In genomic region chr17:72592242-72592966, GRCh38 we compare ENCODE assay signal across 1 cellular context.
TF ChIP-seq lines count a peak whose summit lies in the region.

No MANE protein-coding gene starts in this region.

TF ChIP-seq in HEK293, 187 proteins besides CTCF, POLR2A, EP300 and RAD21 (continued from another document and continues in another):
- TF ChIP-seq ZNF26 (tag by site-specific recombination; IDR thresholded peaks at IDR 0.05) = no peak
- TF ChIP-seq ZNF558 (tag by site-specific recombination; IDR thresholded peaks at IDR 0.05) = no peak
- no peak for TF ChIP-seq ZNF544 (tag by site-specific recombination; IDR thresholded peaks at IDR 0.05)
- no peak for TF ChIP-seq ZBTB44 (tag by site-specific recombination; IDR thresholded peaks at IDR 0.05)
- peak; percentile 94 for TF ChIP-seq SP3 (tag by site-specific recombination; IDR thresholded peaks at IDR 0.05)
- peak; percentile 91; the same call in 1 of the 2 replicates for TF ChIP-seq KLF17 (tag by site-specific recombination; IDR thresholded peaks at IDR 0.05)
- TF ChIP-seq SP2 (tag by site-specific recombination; IDR thresholded peaks at IDR 0.05) = peak; percentile 56
- TF ChIP-seq ZNF768 (tag by site-specific recombination; IDR thresholded peaks at IDR 0.05) = no peak
- no peak for TF ChIP-seq ZNF16 (tag by site-specific recombination; IDR thresholded peaks at IDR 0.05; ENCODE audit: low read depth)
- TF ChIP-seq ZNF776 (tag by site-specific recombination; IDR thresholded peaks at IDR 0.05; ENCODE audit: borderline replicate concordance) = no peak
- TF ChIP-seq ZFHX2 (tag by site-specific recombination; conservative IDR thresholded peaks at IDR 0.05) = peak; percentile 62
- no peak for TF ChIP-seq ZNF302 (tag by site-specific recombination; IDR thresholded peaks at IDR 0.05; ENCODE audit: low read depth)
- no peak for TF ChIP-seq ZNF529 (tag by site-specific recombination; IDR thresholded peaks at IDR 0.05; ENCODE audit: insufficient replicate concordance)
- no peak for TF ChIP-seq ZNF350 (tag by site-specific recombination; IDR thresholded peaks at IDR 0.05)
- no peak for TF ChIP-seq ELK4 (IDR thresholded peaks at IDR 0.05; ENCODE audit: borderline replicate concordance, low read depth, low read length)
- no peak for TF ChIP-seq ZSCAN16 (tag by site-specific recombination; IDR thresholded peaks at IDR 0.05)
- no peak for TF ChIP-seq BCL11B (tag by site-specific recombination; IDR thresholded peaks at IDR 0.05; ENCODE audit: low read depth)
- peak; percentile 81 for TF ChIP-seq ZBTB20 (tag by site-specific recombination; IDR thresholded peaks at IDR 0.05)
- TF ChIP-seq ZNF146 (tag by site-specific recombination; IDR thresholded peaks at IDR 0.05) = 0 out of 2 replicates have a peak, but pooled peaks have one; percentile 24
- no peak for TF ChIP-seq ZNF10 (tag by site-specific recombination; IDR thresholded peaks at IDR 0.05)
- TF ChIP-seq ZFP3 (tag by site-specific recombination; IDR thresholded peaks at IDR 0.05; ENCODE audit: low read depth) = no peak
- TF ChIP-seq ZNF335 (tag by site-specific recombination; conservative IDR thresholded peaks at IDR 0.05) = peak; percentile 99
- TF ChIP-seq ZNF148 (tag by site-specific recombination; IDR thresholded peaks at IDR 0.05; ENCODE audit: borderline replicate concordance) = no peak
- TF ChIP-seq ZNF658 (tag by site-specific recombination; IDR thresholded peaks at IDR 0.05) = no peak
- no peak for TF ChIP-seq TSHZ1 (tag by site-specific recombination; IDR thresholded peaks at IDR 0.05; ENCODE audit: borderline replicate concordance)
- no peak for TF ChIP-seq ZNF48 (tag by site-specific recombination; IDR thresholded peaks at IDR 0.05)
- no peak for TF ChIP-seq ZNF174 (tag by site-specific recombination; IDR thresholded peaks at IDR 0.05)
- TF ChIP-seq ZNF645 (tag by site-specific recombination; IDR thresholded peaks at IDR 0.05) = no peak
- no peak for TF ChIP-seq ZNF514 (tag by site-specific recombination; IDR thresholded peaks at IDR 0.05)
- TF ChIP-seq ZNF2 (tag by site-specific recombination; IDR thresholded peaks at IDR 0.05) = peak; percentile 91
- TF ChIP-seq ZNF473 (tag by site-specific recombination; IDR thresholded peaks at IDR 0.05) = no peak
- no peak for TF ChIP-seq ZNF138 (tag by site-specific recombination; IDR thresholded peaks at IDR 0.05; ENCODE audit: borderline replicate concordance)
- no peak for TF ChIP-seq ZNF426 (tag by site-specific recombination; IDR thresholded peaks at IDR 0.05)
- peak; percentile 33 for TF ChIP-seq ZBTB8A (tag by site-specific recombination; IDR thresholded peaks at IDR 0.05)
- TF ChIP-seq ZNF701 (tag by site-specific recombination; IDR thresholded peaks at IDR 0.05) = no peak
- no peak for TF ChIP-seq ATF2 (tag by site-specific recombination; IDR thresholded peaks at IDR 0.05; ENCODE audit: low read depth)
- no peak for TF ChIP-seq ZNF548 (tag by site-specific recombination; IDR thresholded peaks at IDR 0.05)
- TF ChIP-seq ZNF747 (tag by site-specific recombination; IDR thresholded peaks at IDR 0.05) = no peak
- TF ChIP-seq ZNF600 (tag by site-specific recombination; IDR thresholded peaks at IDR 0.05) = peak; percentile 94
- no peak for TF ChIP-seq ZNF670 (tag by site-specific recombination; IDR thresholded peaks at IDR 0.05; ENCODE audit: low read depth)
- TF ChIP-seq ZNF211 (tag by site-specific recombination; IDR thresholded peaks at IDR 0.05; ENCODE audit: low read depth) = no peak
- no peak for TF ChIP-seq PRDM2 (tag by site-specific recombination; IDR thresholded peaks at IDR 0.05; ENCODE audit: borderline replicate concordance)
- no peak for TF ChIP-seq ZNF239 (tag by site-specific recombination; IDR thresholded peaks at IDR 0.05)
- no peak for TF ChIP-seq ZNF785 (tag by site-specific recombination; IDR thresholded peaks at IDR 0.05)
- no peak for TF ChIP-seq MEIS1 (CRISPR knock-in tag; IDR thresholded peaks at IDR 0.05; ENCODE audit: borderline replicate concordance)
